Comparison of ENCODE assay signal across 16 cellular contexts in genomic region chr3:14234197-14235002, GRCh38. TPM values are rescaled to one million over a fixed set of nuclear protein-coding genes. Genes with fewer than 3 reads are reported as not detected.
A peak's percentile ranks its signal among the peaks of the same experiment; 100 is the strongest.
DNase-seq lines count a peak whose midpoint lies in the region; ATAC-seq and TF ChIP-seq lines count a peak whose summit lies in the region.
"Had no signal": no experiment of that assay in that cellular context is flagged by ENCODE, and none has a peak within 500 bp of the region (broad histone marks: within the 10 kb centered on the region; RNA-seq: fewer than 3 reads in every experiment).

No MANE protein-coding gene starts in this region.

- H3K27me3 ChIP-seq in stomach = no peaks in the 10 kb centered on the region
- H3K27me3 ChIP-seq: BLaER1 had no signal

- TF ChIP-seq CTCF in epithelial cell of esophagus (IDR thresholded peaks at IDR 0.05; ENCODE audit: insufficient read depth, low read depth, low read length, missing control alignments) (no peak), stomach (IDR thresholded peaks at IDR 0.05) (no peak)

- H3K4me3 ChIP-seq in epithelial cell of esophagus (ENCODE audit: low read length) = no peak overlapping the region
- no peak overlapping the region for H3K4me3 ChIP-seq in stomach
- H3K4me3 ChIP-seq: BLaER1 had no signal

- no peak for TF ChIP-seq POLR2A in stomach (IDR thresholded peaks at IDR 0.05)

- peaks cover 0 to 9% (median 3%) of the 10 kb centered on the region in 4 donors for H3K4me1 ChIP-seq in stomach

- 46 to 63% (median 56%) methylated on average over 12 of the region's 12 CpGs for WGBS in stomach, 5 donors

- intact Hi-C loops in left colon (cut with DNase I, micrococcal nuclease) = no loop called here
- intact Hi-C loops in stomach (cut with DNase I; ENCODE audit: low total_unique reads) = no loop called here
- intact Hi-C loops in activated T-helper 2 cell treated with anti-CD3 and anti-CD28 coated beads, Interferon-gamma antibody, Interleukin-2, Interleukin-4, amounts not matched to agents 10 μg/mL and 5 μg/mL and 100 μg/mL, durations not matched to agents 14 hours and 24 hours and 36 hours (cut with micrococcal nuclease) = no loop called here

- peak; percentile 89 for ATAC-seq in left colon
- ATAC-seq in HG03520 (IDR thresholded peaks at IDR 0.05; ENCODE audit: unreplicated experiment) = no peak
- ATAC-seq: stimulated activated memory B cell treated with anti-CD40 and anti-IgM and Interleukin-4, amounts not matched to agents 10 μg/mL and 1 μg/mL and 100 μg/mL, for 72 hours had no signal

- H3K36me3 ChIP-seq in stomach = no peaks in the 10 kb centered on the region
- H3K36me3 ChIP-seq: BLaER1 had no signal

- H3K9me3 ChIP-seq in stomach = peaks cover 0 to 13% (median 0%) of the 10 kb centered on the region in 4 donors

- H3K4me3 Mint-ChIP-seq in activated T-helper 2 cell treated with anti-CD3 and anti-CD28 coated beads, Interferon-gamma antibody, Interleukin-2, Interleukin-4, amounts not matched to agents 10 μg/mL and 5 μg/mL and 100 μg/mL, durations not matched to agents 14 hours and 24 hours and 36 hours (ENCODE audit: low read depth) = no peak overlapping the region
- H3K4me3 Mint-ChIP-seq: central memory CD8-positive, alpha-beta T cell; stimulated activated memory B cell treated with anti-CD40 and anti-IgM and Interleukin-4, amounts not matched to agents 10 μg/mL and 1 μg/mL and 100 μg/mL, for 72 hours; T-helper 1 cell treated with Interleukin-12 subunit alpha and Interleukin-12 subunit beta and Interleukin-4 antibody, amounts not matched to agents 30 μg/mL and 1 μg/mL, for 36 hours had no signal

- peaks cover 20% of the 10 kb centered on the region for H3K27me3 Mint-ChIP-seq in activated T-helper 2 cell treated with anti-CD3 and anti-CD28 coated beads, Interferon-gamma antibody, Interleukin-2, Interleukin-4, amounts not matched to agents 10 μg/mL and 5 μg/mL and 100 μg/mL, durations not matched to agents 14 hours and 24 hours and 36 hours (ENCODE audit: low read depth)

- peak overlapping the region in 4 of 5 donors; percentile 52 to 70 (median 61) for H3K27ac ChIP-seq in stomach
- H3K27ac ChIP-seq: BLaER1, KMS-11 had no signal

- peaks cover 3% of the 10 kb centered on the region for H3K4me1 Mint-ChIP-seq in activated T-helper 2 cell treated with anti-CD3 and anti-CD28 coated beads, Interferon-gamma antibody, Interleukin-2, Interleukin-4, amounts not matched to agents 10 μg/mL and 5 μg/mL and 100 μg/mL, durations not matched to agents 14 hours and 24 hours and 36 hours (ENCODE audit: low read depth)
- H3K4me1 Mint-ChIP-seq: central memory CD8-positive, alpha-beta T cell; stimulated activated memory B cell treated with anti-CD40 and anti-IgM and Interleukin-4, amounts not matched to agents 10 μg/mL and 1 μg/mL and 100 μg/mL, for 72 hours had no signal

- no peak overlapping the region for H3K27ac Mint-ChIP-seq in activated T-helper 2 cell treated with anti-CD3 and anti-CD28 coated beads, Interferon-gamma antibody, Interleukin-2, Interleukin-4, amounts not matched to agents 10 μg/mL and 5 μg/mL and 100 μg/mL, durations not matched to agents 14 hours and 24 hours and 36 hours
- H3K27ac Mint-ChIP-seq: stimulated activated memory B cell treated with anti-CD40 and anti-IgM and Interleukin-4, amounts not matched to agents 10 μg/mL and 1 μg/mL and 100 μg/mL, for 72 hours; T-helper 1 cell treated with Interleukin-12 subunit alpha and Interleukin-12 subunit beta and Interleukin-4 antibody, amounts not matched to agents 30 μg/mL and 1 μg/mL, for 36 hours had no signal

- DNase-seq in M059J (ENCODE audit: low read depth) (peak; percentile 64), epithelial cell of esophagus (ENCODE audit: low read depth) (peak; percentile 95), left colon (peak; percentile 52 to 80), stomach (peak; percentile 64), OCI-M2 (lab: John Stamatoyannopoulos, UW; ENCODE audit: unreplicated experiment) (no peak)
- DNase-seq in activated T-helper 2 cell treated with anti-CD3 and anti-CD28 coated beads, Interferon-gamma antibody, Interleukin-2, Interleukin-4, amounts not matched to agents 10 μg/mL and 5 μg/mL and 100 μg/mL, durations not matched to agents 14 hours and 24 hours and 36 hours (ENCODE audit: low spot score) = no peak
- DNase-seq in central memory CD4-positive, alpha-beta T cell = no peak
- DNase-seq: activated CD4-positive, alpha-beta T cell treated with anti-CD3 and anti-CD28 coated beads, Interleukin-2, amount 50 U/mL, for 48 hours; activated naive CD4-positive, alpha-beta T cell; stimulated activated CD4-positive, alpha-beta T cell treated with anti-CD3 and anti-CD28 coated beads, Interleukin-2, amount 100 ng/mL, for 24 hours had no signal

- no peaks in the 10 kb centered on the region for H3K36me3 Mint-ChIP-seq in activated T-helper 2 cell treated with anti-CD3 and anti-CD28 coated beads, Interferon-gamma antibody, Interleukin-2, Interleukin-4, amounts not matched to agents 10 μg/mL and 5 μg/mL and 100 μg/mL, durations not matched to agents 14 hours and 24 hours and 36 hours (ENCODE audit: low read depth)

- no peak for TF ChIP-seq EP300 in stomach (IDR thresholded peaks at IDR 0.05)

- peaks cover 5% of the 10 kb centered on the region for H3K9me3 Mint-ChIP-seq in activated T-helper 2 cell treated with anti-CD3 and anti-CD28 coated beads, Interferon-gamma antibody, Interleukin-2, Interleukin-4, amounts not matched to agents 10 μg/mL and 5 μg/mL and 100 μg/mL, durations not matched to agents 14 hours and 24 hours and 36 hours

RNA-seq across cellular contexts. Expression of gene LSM3, which starts 55.8 kb away (rescaled TPM):
- total RNA-seq in M059J (2014; rRNA removed; shearing (Covaris generic)) = 23.0 and 34.9 TPM in 2 replicates
- 1 to 10 TPM; 9.1 to 9.9 TPM for total RNA-seq in left colon
- total RNA-seq in stomach = 10 to 100 TPM in 1 of 5 donors, 1 to 10 TPM in 4; 2.2 to 14.1 (median 6.1) TPM
- 10 to 100 TPM; 13.8 to 15.0 (median 14.2) TPM for polyA plus RNA-seq in stomach
- total RNA-seq in activated T-helper 2 cell treated with anti-CD3 and anti-CD28 coated beads, Interferon-gamma antibody, Interleukin-2, Interleukin-4, amounts not matched to agents 10 μg/mL and 5 μg/mL and 100 μg/mL, durations not matched to agents 14 hours and 24 hours and 36 hours = 15.1 and 18.3 TPM in 2 replicates

RNA-seq across cellular contexts. Expression of gene XPC, which starts 56.0 kb away (rescaled TPM):
- total RNA-seq in M059J (2014; rRNA removed; shearing (Covaris generic)) = 8.9 and 13.0 TPM in 2 replicates
- 10 to 100 TPM; 19.7 to 22.4 TPM for total RNA-seq in left colon
- 10 to 100 TPM; 34.0 to 51.0 (median 41.4) TPM for total RNA-seq in stomach
- 10 to 100 TPM in 2 of 3 donors, 1 to 10 TPM in 1; 8.8 to 15.3 (median 13.7) TPM for polyA plus RNA-seq in stomach
- total RNA-seq in activated T-helper 2 cell treated with anti-CD3 and anti-CD28 coated beads, Interferon-gamma antibody, Interleukin-2, Interleukin-4, amounts not matched to agents 10 μg/mL and 5 μg/mL and 100 μg/mL, durations not matched to agents 14 hours and 24 hours and 36 hours = 31.4 and 33.2 TPM in 2 replicates

Comparison
In these comparisons a context has a peak if more than half of its experiments do, and no peak if none do; other contexts are left out.
1. DNase-seq: peak in M059J (single experiment), epithelial cell of esophagus (single experiment), left colon (2 of 2) and stomach (single experiment); none in activated T-helper 2 cell treated with anti-CD3 and anti-CD28 coated beads, Interferon-gamma antibody, Interleukin-2, Interleukin-4, amounts not matched to agents 10 μg/mL and 5 μg/mL and 100 μg/mL, durations not matched to agents 14 hours and 24 hours and 36 hours (single experiment), central memory CD4-positive, alpha-beta T cell (single experiment) and OCI-M2 (single experiment).